17 cellular contexts compared by ENCODE assay signal in genomic region chr6:100269189-100269588, GRCh38.
A peak's percentile ranks its signal among the peaks of the same experiment; 100 is the strongest.
DNase-seq lines count a peak whose midpoint lies in the region; ATAC-seq and TF ChIP-seq lines count a peak whose summit lies in the region.
"Had no signal": no experiment of that assay in that cellular context is flagged by ENCODE, and none has a peak within 500 bp of the region (broad histone marks: within the 10 kb centered on the region; RNA-seq: fewer than 3 reads in every experiment).

No MANE protein-coding gene starts in this region.

- H3K4me3 ChIP-seq in foreskin fibroblast (ENCODE audit: low read depth in 1 of 2, low read length in 2 of 2), result no peak overlapping the region
- H3K4me3 ChIP-seq: body of pancreas, spleen, suprapubic skin had no signal

- TF ChIP-seq CTCF in foreskin fibroblast (IDR thresholded peaks at IDR 0.05; ENCODE audit: low read depth, low read length), result no peak

- ATAC-seq in GM18502 (IDR thresholded peaks at IDR 0.05; ENCODE audit: poor library complexity, unreplicated experiment), result no peak
- ATAC-seq in GM21423 (IDR thresholded peaks at IDR 0.05; ENCODE audit: unreplicated experiment), result no peak
- ATAC-seq: activated CD4-positive, alpha-beta T cell treated with anti-CD3 and anti-CD28 coated beads for 36 hours; body of pancreas had no signal

- DNase-seq in A172 (ENCODE audit: low spot score), result peak; percentile 56
- peak; percentile 82 for DNase-seq in HCEC 1CT
- DNase-seq in astrocyte of the hippocampus (ENCODE audit: low read depth, low spot score), result peak; percentile 81
- peak; percentile 73 to 85 for DNase-seq in foreskin fibroblast
- no peak for DNase-seq in inferior parietal cortex (ENCODE audit: extremely low spot score)
- DNase-seq in NCI-H2171 (lab: John Stamatoyannopoulos, UW), result no peak
- DNase-seq: 8988T; activated CD4-positive, alpha-beta T cell treated with anti-CD3 and anti-CD28 coated beads for 36 hours; activated T-cell treated with anti-CD3 and anti-CD28 coated beads, Interleukin-2, amount 50 U/mL, for 1 hour; body of pancreas; Karpas-422; NCI-H187; RPMI8226; spleen had no signal

Comparison
In these comparisons a context has a peak if more than half of its experiments do, and no peak if none do; other contexts are left out.
1. DNase-seq: peak in A172 (single experiment), HCEC 1CT (single experiment), astrocyte of the hippocampus (single experiment) and foreskin fibroblast (2 of 2); none in inferior parietal cortex (single experiment) and NCI-H2171 (single experiment).